8 cellular contexts compared by ENCODE assay signal in genomic region chr20:63223121-63223825, GRCh38. TPM values are rescaled to one million over a fixed set of nuclear protein-coding genes. Genes with fewer than 3 reads are reported as not detected.
DNase-seq lines count a peak whose midpoint lies in the region; ATAC-seq, FAIRE-seq and TF ChIP-seq lines count a peak whose summit lies in the region.

No MANE protein-coding gene starts in this region.

- no peak overlapping the region for H3K9ac ChIP-seq in HepG2 (ENCODE audit: insufficient read depth, low read depth, low read length)

- H3K4me3 Mint-ChIP-seq in T-helper 17 cell: no peak overlapping the region

- no peak overlapping the region for H2AFZ ChIP-seq in HepG2 (ENCODE audit: low read length)

- peak; percentile 74 for ATAC-seq in T-helper 17 cell
- ATAC-seq in body of pancreas: no peak
- ATAC-seq in HepG2: peak; percentile 67
- peak; percentile 30 for ATAC-seq in stimulated activated naive CD8-positive, alpha-beta T cell treated with anti-CD3 and anti-CD28 coated beads, Interleukin-15, Interleukin-2, amounts not matched to agents 100 U/mL and 50 U/mL, for 24 hours
- ATAC-seq in GM18873 (IDR thresholded peaks at IDR 0.05; ENCODE audit: low FRiP score, unreplicated experiment): no peak

- H3K27ac ChIP-seq in HEK293 (ENCODE audit: extremely low read depth, low read depth, low read length) (no peak overlapping the region), body of pancreas (no peak overlapping the region), HepG2 (ENCODE audit: extremely low read length, insufficient read depth, low read length) (no peak overlapping the region)

- H3K4me3 ChIP-seq in HEK293 (ENCODE audit: low read depth, low read length): no peak overlapping the region
- no peak overlapping the region for H3K4me3 ChIP-seq in body of pancreas
- no peak overlapping the region for H3K4me3 ChIP-seq in HepG2 (replicated peaks in 1 of 3; ENCODE audit: insufficient read depth in 1 of 3, low read depth in 2 of 3, low read length in 3 of 3)

- no peaks in the 10 kb centered on the region for H3K36me3 ChIP-seq in HEK293 (ENCODE audit: control insufficient read depth in 2 of 2, insufficient read depth in 1 of 2, low read length in 2 of 2)
- H3K36me3 ChIP-seq in body of pancreas (replicated peaks in 1 of 2; ENCODE audit: insufficient read depth in 1 of 2, low read depth in 2 of 2): no peaks in the 10 kb centered on the region
- no peaks in the 10 kb centered on the region for H3K36me3 ChIP-seq in HepG2 (replicated peaks in 1 of 2; ENCODE audit: control insufficient read depth in 1 of 2, insufficient read depth in 2 of 2, low read length in 2 of 2)

- no peaks in the 10 kb centered on the region for H3K79me2 ChIP-seq in HepG2 (ENCODE audit: insufficient read depth, low read length)

- H3K4me2 ChIP-seq in HepG2 (ENCODE audit: low read depth, low read length): no peak overlapping the region

- in situ Hi-C loops in HepG2 (cut with HindIII; ENCODE audit: extremely low pct_ligation_motif_present, low pct_unique_long_range_greater_than_20kb): no loop called here

- H3K27ac Mint-ChIP-seq in T-helper 17 cell: no peak overlapping the region

- H4K20me1 ChIP-seq in HepG2 (ENCODE audit: insufficient read depth, low read length): no peaks in the 10 kb centered on the region; the same call in 1 of the 2 replicates

- TF ChIP-seq EP300 in HepG2 (IDR thresholded peaks at IDR 0.05; ENCODE audit: low read depth in 2 of 2, low read length in 2 of 2) (no peak), HepG2 (CRISPR knock-in tag; IDR thresholded peaks at IDR 0.05; ENCODE audit: borderline replicate concordance) (0 out of 2 replicates have a peak, but pooled peaks have one; percentile 24)

- 29 to 30% methylated on average over 9 to 12 of the region's 12 CpGs for WGBS in body of pancreas, 2 donors
- 13% methylated on average over 12 of the region's 12 CpGs for WGBS in HepG2 (ENCODE audit: low lambda C conversion rate)

- no peaks in the 10 kb centered on the region for H3K36me3 Mint-ChIP-seq in T-helper 17 cell (ENCODE audit: low read depth)

- peak; percentile 47 for DNase-seq in CD1c-positive myeloid dendritic cell (ENCODE audit: extremely low spot score)
- peak in 1 of 3 donors; percentile 32 for DNase-seq in T-helper 17 cell
- peak; percentile 28 to 56 (median 48) for DNase-seq in body of pancreas
- peak; percentile 73 for DNase-seq in HepG2 (ENCODE audit: low spot score)
- DNase-seq in stimulated activated naive CD8-positive, alpha-beta T cell treated with anti-CD3 and anti-CD28 coated beads, Interleukin-15, Interleukin-2, amounts not matched to agents 100 U/mL and 50 U/mL, for 24 hours: peak; percentile 54
- no peak for DNase-seq in islet precursor cell

- TF ChIP-seq POLR2A in body of pancreas (IDR thresholded peaks at IDR 0.05) (no peak), HepG2 (IDR thresholded peaks at IDR 0.05; ENCODE audit: insufficient read depth in 1 of 2, low read depth in 2 of 2, low read length in 2 of 2) (no peak)

- no peaks in the 10 kb centered on the region for H3K27me3 ChIP-seq in body of pancreas
- peaks cover 32 to 78% of the 10 kb centered on the region in 2 experiments; a peak in 4 of 5 replicates for H3K27me3 ChIP-seq in HepG2 (ENCODE audit: control insufficient read depth in 1 of 2, insufficient read depth in 2 of 2, low read length in 2 of 2)

- peak; percentile 61; the same call in 1 of the 2 replicates for TF ChIP-seq CTCF in HEK293 (tag by site-specific recombination; IDR thresholded peaks at IDR 0.05)
- TF ChIP-seq CTCF in body of pancreas (IDR thresholded peaks at IDR 0.05): peak; percentile 47 to 64 (median 55)
- TF ChIP-seq CTCF in HepG2 (CRISPR knock-in tag; IDR thresholded peaks at IDR 0.05): peak; percentile 96

- no TSS peak for BruUV-seq in HepG2 (replicated peaks; lab: Mats Ljungman, UMichigan)

- TF ChIP-seq RAD21 in HepG2 (CRISPR knock-in tag; IDR thresholded peaks at IDR 0.05): peak; percentile 81

- H3K9me3 ChIP-seq in HEK293 (ENCODE audit: control insufficient read depth, insufficient read depth, low read depth, low read length) (no peaks in the 10 kb centered on the region), T-helper 17 cell (ENCODE audit: control insufficient read depth, low read length, poor library complexity, severe bottlenecking) (no peaks in the 10 kb centered on the region), body of pancreas (no peaks in the 10 kb centered on the region), HepG2 (ENCODE audit: low read length) (no peaks in the 10 kb centered on the region)

- peak; percentile 90 for FAIRE-seq in HepG2 (lab: Jason Lieb, UNC)

- H3K4me1 Mint-ChIP-seq in T-helper 17 cell: peaks cover 3% of the 10 kb centered on the region

- intact Hi-C loops in body of pancreas (cut with DNase I): no loop called here
- intact Hi-C loops in HepG2 (cut with micrococcal nuclease; ENCODE audit: unreplicated experiment): loop anchor here (1.0 to 5.0 kb wide), 3 partner anchors 44 to 158 kb away; partner anchors contain the start of gene COL20A1

- POLR2A ChIA-PET in HEK293 (lab: Yijun Ruan, JAX): interaction anchor here (0.5 to 3.6 kb wide), 6 partner anchors 8 to 67 kb away, joined by 3 to 26 read pairs (median 6); partner anchors contain the start of genes ARFGAP1 and YTHDF1
- POLR2A ChIA-PET in HepG2 (lab: Yijun Ruan, JAX): interaction anchor here (0.8 to 1.8 kb wide), 3 partner anchors 12 to 49 kb away, joined by 3 to 6 read pairs (median 3); partner anchors contain the start of genes ARFGAP1 and BIRC7

- CTCF ChIA-PET in HEK293 (lab: Yijun Ruan, JAX) (interaction anchor here (0.6 to 5.4 kb wide), 45 partner anchors 8 to 605 kb away, joined by 3 to 85 read pairs (median 6); partner anchors contain the start of genes ARFGAP1, BHLHE23, BIRC7 and COL20A1), HepG2 (lab: Yijun Ruan, JAX; ENCODE audit: low intra/inter-chr PET ratio, low total read pairs) (interaction anchor here (0.7 to 1.9 kb wide), 6 partner anchors 9 to 68 kb away, joined by 3 to 10 read pairs (median 4); no protein-coding TSS in a partner anchor)

- H3K4me1 ChIP-seq in HEK293 (ENCODE audit: control insufficient read depth, insufficient read depth, low read length) (peaks cover 4% of the 10 kb centered on the region), body of pancreas (peaks cover 8% of the 10 kb centered on the region), HepG2 (ENCODE audit: insufficient read depth, low read length) (peaks cover 4% of the 10 kb centered on the region)

- H3K27me3 Mint-ChIP-seq in T-helper 17 cell: peaks cover 9% of the 10 kb centered on the region

RNA-seq across cellular contexts. Expression of gene YTHDF1, which starts 7.3 kb away (rescaled TPM):
- total RNA-seq in T-helper 17 cell (10 to 100 TPM; 30.0 to 41.4 TPM), body of pancreas (10 to 100 TPM; 15.8 to 16.2 TPM), HepG2 (2016; rRNA removed; fragmentation: Illumina TruSeq; extraction: Trizol) (37.7 and 39.8 TPM in 2 replicates)
- total RNA-seq in HepG2 (2016; cell fraction: cytosol; rRNA removed; fragmentation: Illumina TruSeq; extraction: Trizol; ENCODE audit: low read depth): 15.1 and 15.2 TPM in 2 replicates
- 35.8 and 37.7 TPM in 2 replicates for total RNA-seq in HepG2 (2016; cell fraction: insoluble cytoplasmic fraction; rRNA removed; fragmentation: Illumina TruSeq; extraction: Trizol)
- 41.8 and 42.4 TPM in 2 replicates for total RNA-seq in HepG2 (2016; cell fraction: membrane; rRNA removed; fragmentation: Illumina TruSeq; extraction: Trizol)
- total RNA-seq in HepG2 (2016; cell fraction: nucleus; rRNA removed; fragmentation: Illumina TruSeq; extraction: Trizol): 28.2 and 31.2 TPM in 2 replicates
- polyA plus RNA-seq in HepG2 (2011; rRNA removed): 34.5 and 36.4 TPM in 2 replicates
- polyA plus RNA-seq in HepG2 (2011; cell fraction: cytosol; rRNA removed): 27.2 and 28.5 TPM in 2 replicates
- polyA plus RNA-seq in HepG2 (2011; cell fraction: nucleus; rRNA removed): 36.7 and 41.9 TPM in 2 replicates
- polyA plus RNA-seq in HepG2 (2012): 36.8 and 38.5 TPM in 2 replicates
- polyA plus RNA-seq in HepG2 (2016; cell fraction: cytosol; fragmentation: Illumina TruSeq; extraction: Trizol; ENCODE audit: low read depth): 9.5 and 11.3 TPM in 2 replicates
- 51.6 and 60.0 TPM in 2 replicates for polyA plus RNA-seq in HepG2 (2016; cell fraction: insoluble cytoplasmic fraction; fragmentation: Illumina TruSeq; extraction: Trizol; ENCODE audit: low read depth)
- polyA plus RNA-seq in HepG2 (2016; cell fraction: membrane; fragmentation: Illumina TruSeq; extraction: Trizol; ENCODE audit: low read depth): 29.6 and 31.9 TPM in 2 replicates
- polyA plus RNA-seq in HepG2 (2016; cell fraction: nucleus; fragmentation: Illumina TruSeq; extraction: Trizol; ENCODE audit: insufficient read depth, low read depth): 75.9 and 78.1 TPM in 2 replicates
- 40.3 and 47.9 TPM in 2 replicates for polyA minus RNA-seq in HepG2 (2011; rRNA and poly(A)+ RNA removed; ENCODE audit: low replicate concordance)
- polyA minus RNA-seq in HepG2 (2011; cell fraction: cytosol; rRNA and poly(A)+ RNA removed): 30.1 and 32.4 TPM in 2 replicates
- 17.8 and 21.1 TPM in 2 replicates for polyA minus RNA-seq in HepG2 (2011; cell fraction: nucleus; rRNA and poly(A)+ RNA removed)

RNA-seq across cellular contexts. Expression of gene BIRC7, which starts 12.4 kb away (rescaled TPM):
- not detected for total RNA-seq in T-helper 17 cell
- total RNA-seq in body of pancreas: not detected
- 0.20 and 0.27 TPM in 2 replicates for total RNA-seq in HepG2 (2016; rRNA removed; fragmentation: Illumina TruSeq; extraction: Trizol)
- total RNA-seq in HepG2 (2016; cell fraction: cytosol; rRNA removed; fragmentation: Illumina TruSeq; extraction: Trizol; ENCODE audit: low read depth): not detected in 2 replicates
- 0.33 and 0.45 TPM in 2 replicates for total RNA-seq in HepG2 (2016; cell fraction: insoluble cytoplasmic fraction; rRNA removed; fragmentation: Illumina TruSeq; extraction: Trizol)
- 0.12 and 0.17 TPM in 2 replicates for total RNA-seq in HepG2 (2016; cell fraction: membrane; rRNA removed; fragmentation: Illumina TruSeq; extraction: Trizol)
- 0.28 and 0.53 TPM in 2 replicates for total RNA-seq in HepG2 (2016; cell fraction: nucleus; rRNA removed; fragmentation: Illumina TruSeq; extraction: Trizol)
- 5.1 and 8.6 TPM in 2 replicates for polyA plus RNA-seq in HepG2 (2011; rRNA removed)
- polyA plus RNA-seq in HepG2 (2011; cell fraction: cytosol; rRNA removed): 4.3 and 7.9 TPM in 2 replicates
- polyA plus RNA-seq in HepG2 (2011; cell fraction: nucleus; rRNA removed): 81.1 and 86.7 TPM in 2 replicates
- polyA plus RNA-seq in HepG2 (2012): 2.6 and 6.6 TPM in 2 replicates
- polyA plus RNA-seq in HepG2 (2016; cell fraction: cytosol; fragmentation: Illumina TruSeq; extraction: Trizol; ENCODE audit: low read depth): 0.14 TPM in 1 of 2 replicates, not detected in the other
- polyA plus RNA-seq in HepG2 (2016; cell fraction: insoluble cytoplasmic fraction; fragmentation: Illumina TruSeq; extraction: Trizol; ENCODE audit: low read depth): 0.37 TPM in 1 of 2 replicates, not detected in the other
- 0.29 TPM in 1 of 2 replicates, not detected in the other for polyA plus RNA-seq in HepG2 (2016; cell fraction: membrane; fragmentation: Illumina TruSeq; extraction: Trizol; ENCODE audit: low read depth)
- polyA plus RNA-seq in HepG2 (2016; cell fraction: nucleus; fragmentation: Illumina TruSeq; extraction: Trizol; ENCODE audit: insufficient read depth, low read depth): 0.62 and 0.85 TPM in 2 replicates
- 0.37 and 4.3 TPM in 2 replicates for polyA minus RNA-seq in HepG2 (2011; rRNA and poly(A)+ RNA removed; ENCODE audit: low replicate concordance)
- polyA minus RNA-seq in HepG2 (2011; cell fraction: cytosol; rRNA and poly(A)+ RNA removed): 2.0 and 2.2 TPM in 2 replicates
- 6.4 and 9.9 TPM in 2 replicates for polyA minus RNA-seq in HepG2 (2011; cell fraction: nucleus; rRNA and poly(A)+ RNA removed)

RNA-seq across cellular contexts. Expression of gene NKAIN4, which starts 31.0 kb away (rescaled TPM):
- not detected for total RNA-seq in T-helper 17 cell
- total RNA-seq in body of pancreas: not detected
- not detected in 2 replicates for total RNA-seq in HepG2 (2016; rRNA removed; fragmentation: Illumina TruSeq; extraction: Trizol)
- not detected in 2 replicates for total RNA-seq in HepG2 (2016; cell fraction: cytosol; rRNA removed; fragmentation: Illumina TruSeq; extraction: Trizol; ENCODE audit: low read depth)
- not detected in 2 replicates for total RNA-seq in HepG2 (2016; cell fraction: insoluble cytoplasmic fraction; rRNA removed; fragmentation: Illumina TruSeq; extraction: Trizol)
- not detected in 2 replicates for total RNA-seq in HepG2 (2016; cell fraction: membrane; rRNA removed; fragmentation: Illumina TruSeq; extraction: Trizol)
- not detected in 2 replicates for total RNA-seq in HepG2 (2016; cell fraction: nucleus; rRNA removed; fragmentation: Illumina TruSeq; extraction: Trizol)
- polyA plus RNA-seq in HepG2 (2011; rRNA removed): not detected in 2 replicates
- polyA plus RNA-seq in HepG2 (2011; cell fraction: cytosol; rRNA removed): not detected in 2 replicates
- polyA plus RNA-seq in HepG2 (2011; cell fraction: nucleus; rRNA removed): not detected in 2 replicates
- polyA plus RNA-seq in HepG2 (2012): 0.27 TPM in 1 of 2 replicates, not detected in the other
- polyA plus RNA-seq in HepG2 (2016; cell fraction: cytosol; fragmentation: Illumina TruSeq; extraction: Trizol; ENCODE audit: low read depth): not detected in 2 replicates
- polyA plus RNA-seq in HepG2 (2016; cell fraction: insoluble cytoplasmic fraction; fragmentation: Illumina TruSeq; extraction: Trizol; ENCODE audit: low read depth): not detected in 2 replicates
- not detected in 2 replicates for polyA plus RNA-seq in HepG2 (2016; cell fraction: membrane; fragmentation: Illumina TruSeq; extraction: Trizol; ENCODE audit: low read depth)
- not detected in 2 replicates for polyA plus RNA-seq in HepG2 (2016; cell fraction: nucleus; fragmentation: Illumina TruSeq; extraction: Trizol; ENCODE audit: insufficient read depth, low read depth)
- polyA minus RNA-seq in HepG2 (2011; rRNA and poly(A)+ RNA removed; ENCODE audit: low replicate concordance): not detected in 2 replicates
- not detected in 2 replicates for polyA minus RNA-seq in HepG2 (2011; cell fraction: cytosol; rRNA and poly(A)+ RNA removed)
- not detected in 2 replicates for polyA minus RNA-seq in HepG2 (2011; cell fraction: nucleus; rRNA and poly(A)+ RNA removed)

RNA-seq across cellular contexts. Expression of gene ARFGAP1, which starts 49.3 kb away (rescaled TPM):
- total RNA-seq in T-helper 17 cell: 100 to 1,000 TPM; 108 to 128 TPM
- 100 to 1,000 TPM in 1 of 2 donors, 10 to 100 TPM in 1; 52.7 to 162 TPM for total RNA-seq in body of pancreas
- total RNA-seq in HepG2 (2016; rRNA removed; fragmentation: Illumina TruSeq; extraction: Trizol): 51.4 and 132 TPM in 2 replicates
- 32.3 and 33.5 TPM in 2 replicates for total RNA-seq in HepG2 (2016; cell fraction: cytosol; rRNA removed; fragmentation: Illumina TruSeq; extraction: Trizol; ENCODE audit: low read depth)
- total RNA-seq in HepG2 (2016; cell fraction: insoluble cytoplasmic fraction; rRNA removed; fragmentation: Illumina TruSeq; extraction: Trizol): 44.4 and 147 TPM in 2 replicates
- 36.6 and 38.2 TPM in 2 replicates for total RNA-seq in HepG2 (2016; cell fraction: membrane; rRNA removed; fragmentation: Illumina TruSeq; extraction: Trizol)
- total RNA-seq in HepG2 (2016; cell fraction: nucleus; rRNA removed; fragmentation: Illumina TruSeq; extraction: Trizol): 173 and 206 TPM in 2 replicates
- 132 and 173 TPM in 2 replicates for polyA plus RNA-seq in HepG2 (2011; rRNA removed)
- polyA plus RNA-seq in HepG2 (2011; cell fraction: cytosol; rRNA removed): 40.1 and 86.0 TPM in 2 replicates
- 1,804 and 3,077 TPM in 2 replicates for polyA plus RNA-seq in HepG2 (2011; cell fraction: nucleus; rRNA removed)
- polyA plus RNA-seq in HepG2 (2012): 112 and 149 TPM in 2 replicates
- polyA plus RNA-seq in HepG2 (2016; cell fraction: cytosol; fragmentation: Illumina TruSeq; extraction: Trizol; ENCODE audit: low read depth): 5.1 and 5.7 TPM in 2 replicates
- 47.2 and 54.2 TPM in 2 replicates for polyA plus RNA-seq in HepG2 (2016; cell fraction: insoluble cytoplasmic fraction; fragmentation: Illumina TruSeq; extraction: Trizol; ENCODE audit: low read depth)
- polyA plus RNA-seq in HepG2 (2016; cell fraction: membrane; fragmentation: Illumina TruSeq; extraction: Trizol; ENCODE audit: low read depth): 13.3 and 16.2 TPM in 2 replicates
- polyA plus RNA-seq in HepG2 (2016; cell fraction: nucleus; fragmentation: Illumina TruSeq; extraction: Trizol; ENCODE audit: insufficient read depth, low read depth): 572 and 622 TPM in 2 replicates
- polyA minus RNA-seq in HepG2 (2011; rRNA and poly(A)+ RNA removed; ENCODE audit: low replicate concordance): 69.2 and 278 TPM in 2 replicates
- 47.8 and 61.7 TPM in 2 replicates for polyA minus RNA-seq in HepG2 (2011; cell fraction: cytosol; rRNA and poly(A)+ RNA removed)
- 203 and 232 TPM in 2 replicates for polyA minus RNA-seq in HepG2 (2011; cell fraction: nucleus; rRNA and poly(A)+ RNA removed)

Comparison
In these comparisons a context has a peak if more than half of its experiments do, and no peak if none do; other contexts are left out.
1. ATAC-seq: peak in T-helper 17 cell (single experiment), HepG2 (single experiment) and stimulated activated naive CD8-positive, alpha-beta T cell treated with anti-CD3 and anti-CD28 coated beads, Interleukin-15, Interleukin-2, amounts not matched to agents 100 U/mL and 50 U/mL, for 24 hours (single experiment); none in body of pancreas (single experiment) and GM18873 (single experiment).
2. Peak in every context shown above with its lines, with median percentiles within 50 percentile points of each other: CTCF ChIP-seq.